Comparison of ENCODE assay signal across 8 cellular contexts in genomic region chr9:130938652-130939404, GRCh38. TPM values are rescaled to one million over a fixed set of nuclear protein-coding genes. Genes with fewer than 3 reads are reported as not detected.
A peak's percentile ranks its signal among the peaks of the same experiment; 100 is the strongest.
DNase-seq lines count a peak whose midpoint lies in the region; ATAC-seq and TF ChIP-seq lines count a peak whose summit lies in the region.

A gene with protein sequence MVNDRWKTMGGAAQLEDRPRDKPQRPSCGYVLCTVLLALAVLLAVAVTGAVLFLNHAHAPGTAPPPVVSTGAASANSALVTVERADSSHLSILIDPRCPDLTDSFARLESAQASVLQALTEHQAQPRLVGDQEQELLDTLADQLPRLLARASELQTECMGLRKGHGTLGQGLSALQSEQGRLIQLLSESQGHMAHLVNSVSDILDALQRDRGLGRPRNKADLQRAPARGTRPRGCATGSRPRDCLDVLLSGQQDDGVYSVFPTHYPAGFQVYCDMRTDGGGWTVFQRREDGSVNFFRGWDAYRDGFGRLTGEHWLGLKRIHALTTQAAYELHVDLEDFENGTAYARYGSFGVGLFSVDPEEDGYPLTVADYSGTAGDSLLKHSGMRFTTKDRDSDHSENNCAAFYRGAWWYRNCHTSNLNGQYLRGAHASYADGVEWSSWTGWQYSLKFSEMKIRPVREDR (minus strand): TSS chr9:130939247. CDS start chr9:130938607, 640 bp downstream.

- POLR2A ChIA-PET in WTC11 (lab: Charles Lee): no interaction called here

- TF ChIP-seq CTCF in WTC11 (IDR thresholded peaks at IDR 0.05): no peak; the same call in 1 of the 2 replicates
- peak; percentile 26 for TF ChIP-seq CTCF in glutamatergic neuron (IDR thresholded peaks at IDR 0.05; ENCODE audit: partially characterized antibody, unreplicated experiment)

- peak within 1 kb of the TSS; percentile 95 for H3K4me2 ChIP-seq in skeletal muscle satellite cell (ENCODE audit: low read length)

- H3K27me3 Mint-ChIP-seq in WTC11 (ENCODE audit: low read depth): peaks cover 50% of the 10 kb centered on the region
- H3K27me3 Mint-ChIP-seq in glutamatergic neuron (ENCODE audit: unreplicated experiment): peaks cover 21% of the 10 kb centered on the region

- H3K4me1 Mint-ChIP-seq in WTC11 (peaks cover 40% of the 10 kb centered on the region), glutamatergic neuron (ENCODE audit: low read depth, unreplicated experiment) (peaks cover 9% of the 10 kb centered on the region)

- CTCF ChIA-PET in WTC11 (lab: Charles Lee): interaction anchor here (1.0 to 1.4 kb wide), 8 partner anchors 16 to 72 kb away, joined by 3 to 11 read pairs (median 4); no protein-coding TSS in a partner anchor

- H3K4me3 Mint-ChIP-seq in WTC11 (peak within 1 kb of the TSS; percentile 86), glutamatergic neuron (ENCODE audit: unreplicated experiment) (peak within 1 kb of the TSS; percentile 90)

- H3K27ac ChIP-seq in HUES48 (ENCODE audit: low read depth, low read length): no peak within 1 kb of the TSS

- H3K27me3 ChIP-seq in HUES48 (ENCODE audit: control insufficient read depth, insufficient read depth, low read length) (peaks cover 63% of the 10 kb centered on the region), skeletal muscle satellite cell (ENCODE audit: control insufficient read depth, insufficient read depth, low read length) (peaks cover 55% of the 10 kb centered on the region)

- H3K9me3 Mint-ChIP-seq in WTC11 (no peaks in the 10 kb centered on the region), glutamatergic neuron (ENCODE audit: unreplicated experiment) (peaks cover 10% of the 10 kb centered on the region)

- no peak within 1 kb of the TSS for H3K9ac ChIP-seq in HUES48 (ENCODE audit: low read depth, low read length)
- peak within 1 kb of the TSS; percentile 51 for H3K9ac ChIP-seq in skeletal muscle satellite cell (ENCODE audit: low read depth, low read length)

- H3K4me3 ChIP-seq in HUES48 (ENCODE audit: low read depth, low read length) (peak within 1 kb of the TSS; percentile 74), skeletal muscle satellite cell (ENCODE audit: low read length) (peak within 1 kb of the TSS; percentile 72)

- peak; percentile 45 for DNase-seq in EH (ENCODE audit: low read depth)
- DNase-seq in WTC11 (ENCODE audit: low spot score): peak; percentile 69
- DNase-seq in glutamatergic neuron: peak; percentile 62
- DNase-seq in cerebellar nuclear complex (lab: John Stamatoyannopoulos, UW): no peak

- H3K4me1 ChIP-seq in HUES48 (ENCODE audit: control insufficient read depth, insufficient read depth, low read length): peaks cover 26% of the 10 kb centered on the region
- peaks cover 23% of the 10 kb centered on the region for H3K4me1 ChIP-seq in skeletal muscle satellite cell (ENCODE audit: control insufficient read depth, insufficient read depth, low read length)

- ATAC-seq in WTC11 (peak; percentile 7), HG03280 (IDR thresholded peaks at IDR 0.05; ENCODE audit: unreplicated experiment) (no peak), GM21576 (IDR thresholded peaks at IDR 0.05; ENCODE audit: unreplicated experiment) (no peak)

- H3K36me3 ChIP-seq in HUES48 (ENCODE audit: control insufficient read depth, insufficient read depth, low read length) (no peaks in the 10 kb centered on the region), skeletal muscle satellite cell (ENCODE audit: insufficient read depth, low read length) (no peaks in the 10 kb centered on the region)

- H3K9me3 ChIP-seq in HUES48 (ENCODE audit: control insufficient read depth, insufficient read depth, low read length): no peaks in the 10 kb centered on the region
- H3K9me3 ChIP-seq in skeletal muscle satellite cell (replicated peaks; ENCODE audit: low read length): no peaks in the 10 kb centered on the region

- H3K36me3 Mint-ChIP-seq in WTC11 (no peaks in the 10 kb centered on the region), glutamatergic neuron (ENCODE audit: unreplicated experiment) (no peaks in the 10 kb centered on the region)

- H3K27ac Mint-ChIP-seq in WTC11: no peak within 1 kb of the TSS
- no peak within 1 kb of the TSS for H3K27ac Mint-ChIP-seq in glutamatergic neuron (ENCODE audit: unreplicated experiment)

TF ChIP-seq in WTC11, 78 proteins besides CTCF, POLR2A, EP300 and RAD21 (continues in another document):
- TF ChIP-seq ETV6 (CRISPR knock-in tag; IDR thresholded peaks at IDR 0.05) (no peak), SMAD3 (CRISPR knock-in tag; IDR thresholded peaks at IDR 0.05; ENCODE audit: borderline replicate concordance) (no peak), PRRX2 (CRISPR knock-in tag; IDR thresholded peaks at IDR 0.05) (no peak), NFE2L1 (CRISPR knock-in tag; IDR thresholded peaks at IDR 0.05) (no peak), ZNF263 (CRISPR knock-in tag; IDR thresholded peaks at IDR 0.05; ENCODE audit: low read depth) (peak; percentile 47; the same call in 1 of the 2 replicates), E2F4 (CRISPR knock-in tag; IDR thresholded peaks at IDR 0.05; ENCODE audit: borderline replicate concordance, low read depth) (no peak), ZNF671 (CRISPR knock-in tag; IDR thresholded peaks at IDR 0.05) (no peak), CREM (CRISPR knock-in tag; IDR thresholded peaks at IDR 0.05) (peak; percentile 20; the same call in 1 of the 2 replicates), RORB (CRISPR knock-in tag; IDR thresholded peaks at IDR 0.05) (no peak), ZNF423 (CRISPR knock-in tag; IDR thresholded peaks at IDR 0.05) (peak; percentile 46), ZNF121 (CRISPR knock-in tag; IDR thresholded peaks at IDR 0.05) (no peak)
- TF ChIP-seq, protein P1, sequence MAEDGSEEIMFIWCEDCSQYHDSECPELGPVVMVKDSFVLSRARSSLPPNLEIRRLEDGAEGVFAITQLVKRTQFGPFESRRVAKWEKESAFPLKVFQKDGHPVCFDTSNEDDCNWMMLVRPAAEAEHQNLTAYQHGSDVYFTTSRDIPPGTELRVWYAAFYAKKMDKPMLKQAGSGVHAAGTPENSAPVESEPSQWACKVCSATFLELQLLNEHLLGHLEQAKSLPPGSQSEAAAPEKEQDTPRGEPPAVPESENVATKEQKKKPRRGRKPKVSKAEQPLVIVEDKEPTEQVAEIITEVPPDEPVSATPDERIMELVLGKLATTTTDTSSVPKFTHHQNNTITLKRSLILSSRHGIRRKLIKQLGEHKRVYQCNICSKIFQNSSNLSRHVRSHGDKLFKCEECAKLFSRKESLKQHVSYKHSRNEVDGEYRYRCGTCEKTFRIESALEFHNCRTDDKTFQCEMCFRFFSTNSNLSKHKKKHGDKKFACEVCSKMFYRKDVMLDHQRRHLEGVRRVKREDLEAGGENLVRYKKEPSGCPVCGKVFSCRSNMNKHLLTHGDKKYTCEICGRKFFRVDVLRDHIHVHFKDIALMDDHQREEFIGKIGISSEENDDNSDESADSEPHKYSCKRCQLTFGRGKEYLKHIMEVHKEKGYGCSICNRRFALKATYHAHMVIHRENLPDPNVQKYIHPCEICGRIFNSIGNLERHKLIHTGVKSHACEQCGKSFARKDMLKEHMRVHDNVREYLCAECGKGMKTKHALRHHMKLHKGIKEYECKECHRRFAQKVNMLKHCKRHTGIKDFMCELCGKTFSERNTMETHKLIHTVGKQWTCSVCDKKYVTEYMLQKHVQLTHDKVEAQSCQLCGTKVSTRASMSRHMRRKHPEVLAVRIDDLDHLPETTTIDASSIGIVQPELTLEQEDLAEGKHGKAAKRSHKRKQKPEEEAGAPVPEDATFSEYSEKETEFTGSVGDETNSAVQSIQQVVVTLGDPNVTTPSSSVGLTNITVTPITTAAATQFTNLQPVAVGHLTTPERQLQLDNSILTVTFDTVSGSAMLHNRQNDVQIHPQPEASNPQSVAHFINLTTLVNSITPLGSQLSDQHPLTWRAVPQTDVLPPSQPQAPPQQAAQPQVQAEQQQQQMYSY (CRISPR knock-in tag; IDR thresholded peaks at IDR 0.05): no peak
- TF ChIP-seq, protein P2, sequence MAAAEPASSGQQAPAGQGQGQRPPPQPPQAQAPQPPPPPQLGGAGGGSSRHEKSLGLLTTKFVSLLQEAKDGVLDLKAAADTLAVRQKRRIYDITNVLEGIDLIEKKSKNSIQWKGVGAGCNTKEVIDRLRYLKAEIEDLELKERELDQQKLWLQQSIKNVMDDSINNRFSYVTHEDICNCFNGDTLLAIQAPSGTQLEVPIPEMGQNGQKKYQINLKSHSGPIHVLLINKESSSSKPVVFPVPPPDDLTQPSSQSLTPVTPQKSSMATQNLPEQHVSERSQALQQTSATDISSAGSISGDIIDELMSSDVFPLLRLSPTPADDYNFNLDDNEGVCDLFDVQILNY (CRISPR knock-in tag; IDR thresholded peaks at IDR 0.05): peak; percentile 22; the same call in 1 of the 2 replicates
- TF ChIP-seq, protein P3, sequence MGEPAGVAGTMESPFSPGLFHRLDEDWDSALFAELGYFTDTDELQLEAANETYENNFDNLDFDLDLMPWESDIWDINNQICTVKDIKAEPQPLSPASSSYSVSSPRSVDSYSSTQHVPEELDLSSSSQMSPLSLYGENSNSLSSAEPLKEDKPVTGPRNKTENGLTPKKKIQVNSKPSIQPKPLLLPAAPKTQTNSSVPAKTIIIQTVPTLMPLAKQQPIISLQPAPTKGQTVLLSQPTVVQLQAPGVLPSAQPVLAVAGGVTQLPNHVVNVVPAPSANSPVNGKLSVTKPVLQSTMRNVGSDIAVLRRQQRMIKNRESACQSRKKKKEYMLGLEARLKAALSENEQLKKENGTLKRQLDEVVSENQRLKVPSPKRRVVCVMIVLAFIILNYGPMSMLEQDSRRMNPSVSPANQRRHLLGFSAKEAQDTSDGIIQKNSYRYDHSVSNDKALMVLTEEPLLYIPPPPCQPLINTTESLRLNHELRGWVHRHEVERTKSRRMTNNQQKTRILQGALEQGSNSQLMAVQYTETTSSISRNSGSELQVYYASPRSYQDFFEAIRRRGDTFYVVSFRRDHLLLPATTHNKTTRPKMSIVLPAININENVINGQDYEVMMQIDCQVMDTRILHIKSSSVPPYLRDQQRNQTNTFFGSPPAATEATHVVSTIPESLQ (CRISPR knock-in tag; IDR thresholded peaks at IDR 0.05): no peak

RNA-seq across cellular contexts. Expression of the gene that starts here (rescaled TPM):
- total RNA-seq in WTC11 (2021) (6.6 to 9.1 TPM (median 8.8 TPM) in 3 replicates), glutamatergic neuron (ENCODE audit: unreplicated experiment) (not detected)
- total RNA-seq in skeletal muscle satellite cell (2012; rRNA removed): 0.22 and 1.3 TPM in 2 replicates

Comparison
In these comparisons a context has a peak if more than half of its experiments do, and no peak if none do; other contexts are left out.
1. Peak in DNase-seq in glutamatergic neuron; RNA of the gene not detected or under 1 TPM.
2. DNase-seq: peak in EH (single experiment) and WTC11 (single experiment); none in cerebellar nuclear complex (0 of 2).